ENCODE assay signal across 8 cellular contexts in the genomic region with DNA sequence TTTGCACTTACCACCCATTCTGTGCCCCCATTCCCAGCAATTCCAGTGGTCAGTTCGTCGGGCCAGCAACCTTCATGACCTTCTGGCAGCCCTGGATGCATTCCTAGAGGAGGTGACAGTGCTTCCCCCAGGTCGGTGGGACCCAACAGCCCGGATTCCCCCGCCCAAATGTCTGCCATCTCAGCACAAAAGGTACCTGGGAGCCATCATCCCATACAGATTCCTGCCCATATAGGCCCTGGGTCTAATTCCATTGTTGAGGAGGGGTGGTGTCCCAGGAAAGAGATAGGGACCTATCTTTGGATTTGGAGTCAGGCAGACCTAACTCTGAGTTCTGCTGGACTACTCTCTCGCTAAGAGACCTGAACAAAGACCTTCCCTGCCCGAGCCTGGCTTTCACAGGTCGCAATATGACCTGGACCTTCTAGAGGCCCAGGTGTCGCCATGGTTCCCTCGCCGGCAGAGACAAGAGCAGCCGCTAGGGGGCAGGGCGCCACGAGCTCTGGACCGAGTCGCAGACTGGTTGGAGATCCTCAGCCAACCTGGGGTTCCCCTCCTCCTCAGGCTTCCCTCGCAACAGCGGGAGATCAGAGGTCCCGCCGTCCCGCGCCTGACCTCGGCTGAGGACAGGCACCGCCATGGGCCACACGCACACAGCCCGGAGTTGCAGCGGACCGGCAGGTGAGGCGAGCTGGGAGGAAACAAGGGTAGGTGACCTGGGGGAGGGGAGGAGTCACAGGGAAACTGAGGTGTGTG. TPM values are rescaled to one million over a fixed set of nuclear protein-coding genes. Genes with fewer than 3 reads are reported as not detected.
DNase-seq lines count a peak whose midpoint lies in the region; ATAC-seq and TF ChIP-seq lines count a peak whose summit lies in the region.

No MANE protein-coding gene starts in this region.

- no peaks in the 10 kb centered on the region for H3K9me3 ChIP-seq in lung (ENCODE audit: control insufficient read depth in 2 of 2, insufficient read depth in 1 of 2, low read length in 1 of 2)

- H3K27ac ChIP-seq in lung (ENCODE audit: low read depth in 1 of 2, low read length in 1 of 2): no peak overlapping the region

- H3K4me3 ChIP-seq in lung: no peak overlapping the region

- ATAC-seq in HG02763 (IDR thresholded peaks at IDR 0.05; ENCODE audit: unreplicated experiment): peak; percentile 80
- ATAC-seq in lung (ENCODE audit: insufficient read depth, low FRiP score): peak; percentile 61

- 11 to 15% methylated on average over 29 of the region's 29 CpGs for whole genome bisulfite sequencing in lung, 2 donors

- H3K36me3 ChIP-seq in lung (ENCODE audit: control insufficient read depth in 2 of 2, insufficient read depth in 2 of 2, low read length in 2 of 2): no peaks in the 10 kb centered on the region

- peak; percentile 91 for TF ChIP-seq CTCF in lung (IDR thresholded peaks at IDR 0.05; ENCODE audit: control extremely low read depth, extremely low read depth)

- peak; percentile 7 for DNase-seq in NCI-H2227 (lab: John Stamatoyannopoulos, UW; ENCODE audit: unreplicated experiment)
- DNase-seq in NCI-H2227 treated with DMSO at 0.1 percent for 48 hours (lab: John Stamatoyannopoulos, UW): no peak
- peak; percentile 52 for DNase-seq in NCI-H2029 treated with DMSO at 0.1 percent for 48 hours (lab: John Stamatoyannopoulos, UW)
- peak; percentile 83 for DNase-seq in activated CD4-positive, alpha-beta T cell treated with anti-CD3 and anti-CD28 coated beads, Interleukin-2, amount 50 U/mL, for 1 hour
- DNase-seq in dermis blood vessel endothelial cell: peak; percentile 85
- peak; percentile 84 for DNase-seq in lung (ENCODE audit: low spot score)
- DNase-seq in stimulated activated CD8-positive, alpha-beta memory T cell treated with anti-CD3 and anti-CD28 coated beads, Interleukin-12 subunit alpha, Interleukin-12 subunit beta, amount 100 ng/mL, for 24 hours (ENCODE audit: extremely low read depth): peak; percentile 59

- H3K4me1 ChIP-seq in lung (ENCODE audit: control insufficient read depth in 2 of 2, insufficient read depth in 2 of 2, low read length in 2 of 2): peaks cover 0 to 2% of the 10 kb centered on the region in 2 donors

- no peaks in the 10 kb centered on the region for H3K27me3 ChIP-seq in lung (ENCODE audit: control insufficient read depth, insufficient read depth)

RNA-seq across cellular contexts. Expression of a gene that starts 3.1 kb away (rescaled TPM):
- total RNA-seq in dermis blood vessel endothelial cell (not detected in 2 replicates), lung (under 1 TPM; 0.11 to 0.18 TPM)
- polyA plus RNA-seq in lung: under 1 TPM; 0.05 to 0.06 TPM

RNA-seq across cellular contexts. Expression of a gene that starts 16.6 kb away (rescaled TPM):
- total RNA-seq in dermis blood vessel endothelial cell (30.6 and 33.4 TPM in 2 replicates), lung (10 to 100 TPM; 13.0 to 27.1 TPM)
- 10 to 100 TPM; 16.3 to 20.5 TPM for polyA plus RNA-seq in lung

RNA-seq across cellular contexts. Expression of a gene that starts 38.6 kb away (rescaled TPM):
- 70.1 and 80.0 TPM in 2 replicates for total RNA-seq in dermis blood vessel endothelial cell
- 100 to 1,000 TPM; 123 to 200 TPM for total RNA-seq in lung
- 10 to 100 TPM; 53.0 to 58.6 TPM for polyA plus RNA-seq in lung
